ENCODE assay signal across 11 cellular contexts in the genomic region with DNA sequence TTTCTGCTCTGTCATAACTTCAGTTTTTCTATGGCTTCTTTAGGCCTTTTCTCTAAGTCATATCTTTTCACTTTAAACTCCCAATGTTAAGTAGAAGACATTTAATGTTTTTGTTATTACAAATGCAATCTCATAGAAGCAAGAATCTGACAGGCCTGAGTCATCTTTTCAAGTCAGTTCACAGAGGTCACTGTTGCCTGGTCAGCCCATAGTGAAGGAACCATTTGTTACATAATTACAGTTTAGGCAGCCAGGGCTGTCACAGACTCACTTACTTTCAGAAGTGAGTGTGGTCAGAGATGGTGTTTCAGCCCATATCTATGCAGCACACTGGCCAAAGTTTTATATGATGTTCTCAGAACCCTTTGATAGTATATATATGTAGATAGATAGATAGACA. TPM values are rescaled to one million over a fixed set of nuclear protein-coding genes. Genes with fewer than 3 reads are reported as not detected.
DNase-seq lines count a peak whose midpoint lies in the region; ATAC-seq and TF ChIP-seq lines count a peak whose summit lies in the region.
"Had no signal": no experiment of that assay in that cellular context is flagged by ENCODE, and none has a peak within 500 bp of the region (broad histone marks: within the 10 kb centered on the region; RNA-seq: fewer than 3 reads in every experiment).

No MANE protein-coding gene starts in this region.

- TF ChIP-seq CTCF in GM13976 (IDR thresholded peaks at IDR 0.05; ENCODE audit: borderline replicate concordance, control extremely low read depth, extremely low read depth, insufficient read depth, missing control alignments): no peak

- peak; percentile 42 for ATAC-seq in sciatic nerve
- ATAC-seq: Panc1 had no signal

- intact Hi-C loops in sciatic nerve (cut with DNase I): no loop called here

- DNase-seq in H4 (ENCODE audit: low spot score): peak; percentile 5
- DNase-seq in RPMI7951 (ENCODE audit: low read depth): peak; percentile 59
- DNase-seq in fibroblast of peridontal ligament (ENCODE audit: extremely low read depth): peak; percentile 82
- no peak for DNase-seq in sciatic nerve (ENCODE audit: low spot score)
- DNase-seq in GM13976 (ENCODE audit: low spot score): no peak
- no peak for DNase-seq in COLO668 (lab: John Stamatoyannopoulos, UW; ENCODE audit: unreplicated experiment)
- DNase-seq in foreskin melanocyte: no peak
- DNase-seq: GOT3; MV-4-11; stimulated activated CD4-positive, alpha-beta T cell treated with anti-CD3 and anti-CD28 coated beads, Interleukin-12 subunit alpha, Interleukin-12 subunit beta, amount 100 ng/mL, for 4 hours had no signal

- in situ Hi-C loops in GM13976 (cut with MboI; ENCODE audit: low sequenced_read_pairs, unreplicated experiment): loop anchor here (25.0 kb wide), 1 partner anchor 1371 kb away; a partner anchor contains a TSS

RNA-seq across cellular contexts. Expression of a gene that starts 46.5 kb away (rescaled TPM):
- total RNA-seq in H4 (2014; rRNA removed; shearing (Covaris generic)): not detected in 2 replicates
- total RNA-seq in RPMI7951 (2014; rRNA removed; shearing (Covaris generic)): not detected in 2 replicates
- total RNA-seq in sciatic nerve: not detected

Comparison
In these comparisons a context has a peak if more than half of its experiments do, and no peak if none do; other contexts are left out.
1. DNase-seq: peak in H4 (single experiment), RPMI7951 (single experiment) and fibroblast of peridontal ligament (single experiment); none in sciatic nerve (single experiment), GM13976 (single experiment), COLO668 (single experiment) and foreskin melanocyte (single experiment).